1 cellular context compared by ENCODE assay signal in genomic region chr19:10699650-10700335, GRCh38.
A peak's percentile ranks its signal among the peaks of the same experiment; 100 is the strongest.
TF ChIP-seq lines count a peak whose summit lies in the region.

No MANE protein-coding gene starts in this region.

TF ChIP-seq in H1, 55 proteins besides CTCF, POLR2A, EP300 and RAD21:
- TF ChIP-seq EZH2 (IDR thresholded peaks at IDR 0.05; ENCODE audit: low read depth, low read length, severe bottlenecking) (no peak), YY1 (IDR thresholded peaks at IDR 0.05; ENCODE audit: low read depth, low read length) (0 out of 2 replicates have a peak, but pooled peaks have one; percentile 29), SAP30 (IDR thresholded peaks at IDR 0.05; ENCODE audit: insufficient read depth, insufficient replicate concordance, low read length) (no peak), BRCA1 (IDR thresholded peaks at IDR 0.05; ENCODE audit: low read depth, low read length) (no peak), TBP (IDR thresholded peaks at IDR 0.05; ENCODE audit: low read depth, low read length) (no peak), TAF7 (optimal IDR thresholded peaks at IDR 0.05; ENCODE audit: borderline replicate concordance, low read depth, low read length) (no peak), KDM1A (IDR thresholded peaks at IDR 0.05; ENCODE audit: borderline replicate concordance, low read length) (peak; percentile 89), KDM5A (IDR thresholded peaks at IDR 0.05; ENCODE audit: low read length) (no peak), RNF2 (IDR thresholded peaks at IDR 0.05; ENCODE audit: borderline replicate concordance, low read depth, low read length, missing control alignments, poor library complexity, severe bottlenecking) (no peak), ATF3 (IDR thresholded peaks at IDR 0.05; ENCODE audit: insufficient read depth, low read depth, low read length) (no peak), HDAC6 (IDR thresholded peaks at IDR 0.05; ENCODE audit: low read depth, low read length) (no peak), JUND (IDR thresholded peaks at IDR 0.05; ENCODE audit: low read length) (no peak), MAFK (IDR thresholded peaks at IDR 0.05; ENCODE audit: low read depth, low read length) (no peak), ZNF274 (IDR thresholded peaks at IDR 0.05; ENCODE audit: borderline replicate concordance, extremely low read depth, low read length) (no peak), CHD7 (IDR thresholded peaks at IDR 0.05; ENCODE audit: insufficient replicate concordance, low read length) (no peak), CBX8 (IDR thresholded peaks at IDR 0.05; ENCODE audit: borderline replicate concordance, low read depth, low read length) (no peak), BCL11A (IDR thresholded peaks at IDR 0.05; ENCODE audit: low read depth in 2 of 2, low read length in 2 of 2) (no peak), TCF12 (IDR thresholded peaks at IDR 0.05; ENCODE audit: low read depth, low read length) (0 out of 2 replicates have a peak, but pooled peaks have one; percentile 69), SIN3A (conservative IDR thresholded peaks at IDR 0.05 in 1 of 2, IDR thresholded peaks at IDR 0.05 in 1 of 2; ENCODE audit: low read depth in 1 of 2, low read length in 2 of 2) (no peak), POLR2AphosphoS5 (IDR thresholded peaks at IDR 0.05; ENCODE audit: low read depth, low read length) (no peak), RBBP5 (IDR thresholded peaks at IDR 0.05; ENCODE audit: borderline replicate concordance, low read depth, low read length) (no peak), NRF1 (IDR thresholded peaks at IDR 0.05; ENCODE audit: low read depth, low read length) (no peak), PHF8 (conservative IDR thresholded peaks at IDR 0.05; ENCODE audit: low read depth, low read length) (no peak)
- TF ChIP-seq, protein P1, sequence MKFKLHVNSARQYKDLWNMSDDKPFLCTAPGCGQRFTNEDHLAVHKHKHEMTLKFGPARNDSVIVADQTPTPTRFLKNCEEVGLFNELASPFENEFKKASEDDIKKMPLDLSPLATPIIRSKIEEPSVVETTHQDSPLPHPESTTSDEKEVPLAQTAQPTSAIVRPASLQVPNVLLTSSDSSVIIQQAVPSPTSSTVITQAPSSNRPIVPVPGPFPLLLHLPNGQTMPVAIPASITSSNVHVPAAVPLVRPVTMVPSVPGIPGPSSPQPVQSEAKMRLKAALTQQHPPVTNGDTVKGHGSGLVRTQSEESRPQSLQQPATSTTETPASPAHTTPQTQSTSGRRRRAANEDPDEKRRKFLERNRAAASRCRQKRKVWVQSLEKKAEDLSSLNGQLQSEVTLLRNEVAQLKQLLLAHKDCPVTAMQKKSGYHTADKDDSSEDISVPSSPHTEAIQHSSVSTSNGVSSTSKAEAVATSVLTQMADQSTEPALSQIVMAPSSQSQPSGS (IDR thresholded peaks at IDR 0.05; ENCODE audit: low read length): no peak
- TF ChIP-seq, protein P2, sequence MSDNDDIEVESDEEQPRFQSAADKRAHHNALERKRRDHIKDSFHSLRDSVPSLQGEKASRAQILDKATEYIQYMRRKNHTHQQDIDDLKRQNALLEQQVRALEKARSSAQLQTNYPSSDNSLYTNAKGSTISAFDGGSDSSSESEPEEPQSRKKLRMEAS (IDR thresholded peaks at IDR 0.05): no peak
